In the genomic region with DNA sequence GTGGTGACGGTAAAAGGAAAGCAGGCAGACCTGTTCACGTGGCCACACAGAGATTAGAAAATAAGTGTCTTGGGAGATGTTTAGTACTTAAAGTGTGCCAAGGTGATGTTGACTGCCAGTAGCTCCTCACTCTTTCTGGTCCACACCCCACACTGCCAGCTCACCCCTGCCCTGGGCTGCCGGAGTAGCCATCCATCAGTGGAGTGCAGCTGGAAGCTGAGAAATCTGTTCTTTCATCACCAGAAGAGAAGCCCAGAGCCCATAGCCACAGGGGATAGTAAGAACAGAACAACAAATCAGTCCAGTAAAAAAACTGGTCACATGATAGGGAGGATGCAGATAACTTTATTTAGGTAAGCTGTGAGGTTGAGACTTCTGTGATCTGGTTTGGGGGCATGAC, we compare ENCODE assay signal across 19 cellular contexts.
DNase-seq lines count a peak whose midpoint lies in the region; ATAC-seq and TF ChIP-seq lines count a peak whose summit lies in the region.
"Had no signal": no experiment of that assay in that cellular context is flagged by ENCODE, and none has a peak within 500 bp of the region (broad histone marks: within the 10 kb centered on the region; RNA-seq: fewer than 3 reads in every experiment).

No MANE protein-coding gene starts in this region.

- no peaks in the 10 kb centered on the region for H3K9me3 ChIP-seq in HEK293 (ENCODE audit: control insufficient read depth, insufficient read depth, low read depth, low read length)
- H3K9me3 ChIP-seq: SJSA1 had no signal

- H3K4me3 ChIP-seq in HEK293 (ENCODE audit: low read depth, low read length) = no peak overlapping the region
- H3K4me3 ChIP-seq: GM23248, SJSA1 had no signal

- H3K4me1 Mint-ChIP-seq in endothelial cell (ENCODE audit: unreplicated experiment) = peaks cover 17% of the 10 kb centered on the region

- intact Hi-C loops in sciatic nerve (cut with DNase I) = no loop called here

- H3K27me3 Mint-ChIP-seq in endothelial cell (ENCODE audit: unreplicated experiment) = no peaks in the 10 kb centered on the region

- no peak overlapping the region for H3K4me3 Mint-ChIP-seq in endothelial cell (ENCODE audit: unreplicated experiment)
- H3K4me3 Mint-ChIP-seq: CD14-positive monocyte had no signal

- no peak overlapping the region for H3K27ac ChIP-seq in HEK293 (ENCODE audit: extremely low read depth, low read depth, low read length)
- H3K27ac ChIP-seq: GM23248, SJSA1 had no signal

- H3K4me1 ChIP-seq in HEK293 (ENCODE audit: control insufficient read depth, insufficient read depth, low read length) = no peaks in the 10 kb centered on the region; the same call in 1 of the 2 replicates

- H3K36me3 Mint-ChIP-seq in endothelial cell (ENCODE audit: low read depth, unreplicated experiment) = no peaks in the 10 kb centered on the region
- H3K36me3 Mint-ChIP-seq: CD14-positive monocyte had no signal

- TF ChIP-seq RAD21 in Ishikawa (IDR thresholded peaks at IDR 0.05; ENCODE audit: low read depth) = no peak

- no peak for TF ChIP-seq CTCF in HEK293 (tag by site-specific recombination; IDR thresholded peaks at IDR 0.05)
- no peak for TF ChIP-seq CTCF in endothelial cell (IDR thresholded peaks at IDR 0.05; ENCODE audit: unreplicated experiment)

- no peaks in the 10 kb centered on the region for H3K36me3 ChIP-seq in HEK293 (ENCODE audit: control insufficient read depth in 2 of 2, insufficient read depth in 1 of 2, low read length in 2 of 2)

- POLR2A ChIA-PET in HEK293 (lab: Yijun Ruan, JAX) = interaction anchor here (1.0 kb wide), 1 partner anchor 66 kb away, joined by 3 read pairs; no protein-coding TSS in a partner anchor

- DNase-seq in islet precursor cell (peak; percentile 78), sciatic nerve (ENCODE audit: low spot score) (no peak), NCI-H2227 treated with DMSO at 0.1 percent for 48 hours (lab: John Stamatoyannopoulos, UW) (no peak), foreskin melanocyte (no peak), endothelial cell (ENCODE audit: low spot score) (no peak), NCI-H1436 treated with DMSO at 0.1 percent for 48 hours (lab: John Stamatoyannopoulos, UW) (no peak)
- DNase-seq: AML-193, DMS 273 treated with DMSO at 0.1 percent for 48 hours, GM23248, NCI-H1436, NCI-H2029 treated with DMSO at 0.1 percent for 48 hours, NCI-H2171 treated with DMSO at 0.1 percent for 48 hours had no signal

- CTCF ChIA-PET in HEK293 (lab: Yijun Ruan, JAX) = interaction anchor here (0.6 kb wide), 1 partner anchor 858 kb away, joined by 3 read pairs; no protein-coding TSS in a partner anchor

- H3K9me3 Mint-ChIP-seq in endothelial cell (ENCODE audit: unreplicated experiment) = no peaks in the 10 kb centered on the region
- H3K9me3 Mint-ChIP-seq: CD14-positive monocyte had no signal

- H3K27ac Mint-ChIP-seq in endothelial cell (ENCODE audit: unreplicated experiment) = no peak overlapping the region

- peak; percentile 70 for ATAC-seq in sciatic nerve
- ATAC-seq: HCT116, HepG2, Panc1 had no signal

- no peak for TF ChIP-seq EP300 in Ishikawa (IDR thresholded peaks at IDR 0.05; ENCODE audit: borderline replicate concordance)

TF ChIP-seq in HEK293, 187 proteins besides CTCF, POLR2A, EP300 and RAD21:
- TF ChIP-seq ZNF155 (tag by site-specific recombination; IDR thresholded peaks at IDR 0.05) (no peak), ZNF600 (tag by site-specific recombination; IDR thresholded peaks at IDR 0.05) (0 out of 2 replicates have a peak, but pooled peaks have one; percentile 16), ZNF16 (tag by site-specific recombination; IDR thresholded peaks at IDR 0.05; ENCODE audit: low read depth) (no peak), OSR2 (tag by site-specific recombination; IDR thresholded peaks at IDR 0.05) (0 out of 2 replicates have a peak, but pooled peaks have one; percentile 18)

TF ChIP-seq in Ishikawa, 13 proteins besides CTCF, POLR2A, EP300 and RAD21:
- TF ChIP-seq CREB1 (IDR thresholded peaks at IDR 0.05; ENCODE audit: low read depth) (no peak), USF1 (IDR thresholded peaks at IDR 0.05) (peak; percentile 24; the same call in 1 of the 2 replicates), FOXM1 (IDR thresholded peaks at IDR 0.05; ENCODE audit: borderline replicate concordance, low read depth) (no peak), TEAD4 (IDR thresholded peaks at IDR 0.05) (no peak), TAF1 (IDR thresholded peaks at IDR 0.05; ENCODE audit: low read depth) (no peak), REST (IDR thresholded peaks at IDR 0.05; ENCODE audit: low read depth) (no peak)
- TF ChIP-seq, protein P1, sequence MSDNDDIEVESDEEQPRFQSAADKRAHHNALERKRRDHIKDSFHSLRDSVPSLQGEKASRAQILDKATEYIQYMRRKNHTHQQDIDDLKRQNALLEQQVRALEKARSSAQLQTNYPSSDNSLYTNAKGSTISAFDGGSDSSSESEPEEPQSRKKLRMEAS (IDR thresholded peaks at IDR 0.05) = no peak
TF ChIP-seq in Ishikawa: peak in this region for 1.
